ENCODE assay signal across 30 cellular contexts in genomic region chr1:11540773-11541160, GRCh38.
"Had no signal": no experiment of that assay in that cellular context is flagged by ENCODE, and none has a peak within 500 bp of the region (broad histone marks: within the 10 kb centered on the region; RNA-seq: fewer than 3 reads in every experiment).

No MANE protein-coding gene starts in this region.

- H2AFZ ChIP-seq: parathyroid adenoma had no signal

- DNase-seq: nephron progenitor cell; nucleus accumbens; ovary; psoas muscle; right cardiac atrium; spleen; stimulated activated CD4-positive, alpha-beta T cell treated with anti-CD3 and anti-CD28 coated beads, Interleukin-12 subunit alpha, Interleukin-12 subunit beta, amount 100 ng/mL, for 4 hours; stimulated activated CD4-positive, alpha-beta T cell treated with anti-CD3 and anti-CD28 coated beads, Interleukin-1b, Interleukin-23, amount 100 ng/mL, for 48 hours; stimulated activated CD4-positive, alpha-beta T cell treated with anti-CD3 and anti-CD28 coated beads, Interleukin-4, amount 100 ng/mL, for 1 hour; stimulated activated CD4-positive, alpha-beta T cell treated with anti-CD3 and anti-CD28 coated beads, Interleukin-4, amount 100 ng/mL, for 4 hours; stimulated activated CD8-positive, alpha-beta memory T cell treated with anti-CD3 and anti-CD28 coated beads, Interleukin-4, amount 100 ng/mL, for 48 hours; stimulated activated naive CD4-positive, alpha-beta T cell; stimulated activated naive CD8-positive, alpha-beta T cell treated with anti-CD3 and anti-CD28 coated beads, Interleukin-15, amount 100 ng/mL, for 72 hours; stimulated activated naive CD8-positive, alpha-beta T cell treated with anti-CD3 and anti-CD28 coated beads, Interleukin-15, Interleukin-2, amounts not matched to agents 100 U/mL and 50 U/mL, for 24 hours; substantia nigra; testis; tibial artery; transverse colon; upper lobe of left lung had no signal

- H3K36me3 ChIP-seq: neutrophil, ovary, spleen, suprapubic skin, tibial artery, transverse colon, upper lobe of left lung, vagina had no signal

- H3K27me3 ChIP-seq: ovary, testis, transverse colon, upper lobe of left lung, vagina had no signal

- H3K27ac ChIP-seq: neutrophil, ovary, parathyroid adenoma, psoas muscle, skin epidermis, spleen, suprapubic skin, testis, tibial artery, transverse colon, upper lobe of left lung, vagina had no signal

- H3K4me2 ChIP-seq: smooth muscle cell had no signal

- ATAC-seq: naive thymus-derived CD8-positive, alpha-beta T cell; natural killer cell treated with Interleukin-12 subunit alpha and Interleukin-12 subunit beta and Interleukin-15 and Interleukin-18, amount 100 ng/mL, for 72 hours; psoas muscle; right cardiac atrium; sciatic nerve; stimulated activated memory B cell treated with anti-CD40 and anti-IgM and Interleukin-4, amounts not matched to agents 10 μg/mL and 1 μg/mL and 100 μg/mL, for 72 hours; stimulated activated naive CD8-positive, alpha-beta T cell treated with anti-CD3 and anti-CD28 coated beads, Interleukin-15, amount 100 ng/mL, for 72 hours; stimulated activated naive CD8-positive, alpha-beta T cell treated with anti-CD3 and anti-CD28 coated beads, Interleukin-15, Interleukin-2, amounts not matched to agents 100 U/mL and 50 U/mL, for 24 hours had no signal

- FAIRE-seq: urothelium cell line had no signal

- H3K79me2 ChIP-seq: parathyroid adenoma had no signal

- H3K9ac ChIP-seq: parathyroid adenoma had no signal

- H3K9me3 ChIP-seq: neutrophil, ovary, psoas muscle, spleen, suprapubic skin, testis, tibial artery, transverse colon, upper lobe of left lung, vagina had no signal

- H3K4me3 ChIP-seq: ovary, psoas muscle, skin epidermis, smooth muscle cell, spleen, suprapubic skin, testis, tibial artery, transverse colon, upper lobe of left lung, vagina had no signal

- H3K4me1 ChIP-seq: parathyroid adenoma, psoas muscle, spleen, suprapubic skin, testis, tibial artery, transverse colon, upper lobe of left lung, vagina had no signal
